Comparison of ENCODE assay signal across 11 cellular contexts in genomic region chr6:109478222-109478805, GRCh38. TPM values are rescaled to one million over a fixed set of nuclear protein-coding genes. Genes with fewer than 3 reads are reported as not detected.
A peak's percentile ranks its signal among the peaks of the same experiment; 100 is the strongest.
DNase-seq lines count a peak whose midpoint lies in the region; ATAC-seq lines count a peak whose summit lies in the region.
"Had no signal": no experiment of that assay in that cellular context is flagged by ENCODE, and none has a peak within 500 bp of the region (broad histone marks: within the 10 kb centered on the region; RNA-seq: fewer than 3 reads in every experiment).

No MANE protein-coding gene starts in this region.

- no peaks in the 10 kb centered on the region for H3K27me3 Mint-ChIP-seq in activated T-cell treated with anti-CD3 and anti-CD28 coated beads, Interleukin-2, amount 50 U/mL, for 4 hours (ENCODE audit: low read depth)
- H3K27me3 Mint-ChIP-seq in T-cell: no peaks in the 10 kb centered on the region
- H3K27me3 Mint-ChIP-seq in stimulated activated memory B cell treated with anti-CD40 and anti-IgM and Interleukin-4, amounts not matched to agents 10 μg/mL and 1 μg/mL and 100 μg/mL, for 72 hours: no peaks in the 10 kb centered on the region

- no peak for DNase-seq in activated T-cell treated with anti-CD3 and anti-CD28 coated beads, Interleukin-2, amount 50 U/mL, for 4 hours
- no peak for DNase-seq in activated T-cell treated with anti-CD3 and anti-CD28 coated beads for 4 hours
- no peak for DNase-seq in T-cell
- DNase-seq in fibroblast of gingiva (ENCODE audit: low read depth): peak; percentile 74
- DNase-seq in C1 segment of cervical spinal cord (lab: John Stamatoyannopoulos, UW): no peak
- no peak for DNase-seq in RPMI8226
- DNase-seq: activated effector memory CD4-positive, alpha-beta T cell treated with anti-CD3 and anti-CD28 coated beads, Interleukin-2, amount 50 U/mL, for 16 hours; AML-193 had no signal

- peak overlapping the region; percentile 85 for H3K4me3 Mint-ChIP-seq in activated T-cell treated with anti-CD3 and anti-CD28 coated beads, Interleukin-2, amount 50 U/mL, for 4 hours
- H3K4me3 Mint-ChIP-seq in T-cell: peak overlapping the region; percentile 77 to 93 (median 89)
- H3K4me3 Mint-ChIP-seq in stimulated activated memory B cell treated with anti-CD40 and anti-IgM and Interleukin-4, amounts not matched to agents 10 μg/mL and 1 μg/mL and 100 μg/mL, for 72 hours: peak overlapping the region; percentile 89

- H3K36me3 Mint-ChIP-seq in activated T-cell treated with anti-CD3 and anti-CD28 coated beads, Interleukin-2, amount 50 U/mL, for 4 hours (ENCODE audit: insufficient read depth): peaks cover 57% of the 10 kb centered on the region
- peaks cover 66% of the 10 kb centered on the region for H3K36me3 Mint-ChIP-seq in T-cell
- H3K36me3 Mint-ChIP-seq in stimulated activated memory B cell treated with anti-CD40 and anti-IgM and Interleukin-4, amounts not matched to agents 10 μg/mL and 1 μg/mL and 100 μg/mL, for 72 hours: peaks cover 60% of the 10 kb centered on the region

- no peaks in the 10 kb centered on the region for H3K9me3 Mint-ChIP-seq in activated T-cell treated with anti-CD3 and anti-CD28 coated beads, Interleukin-2, amount 50 U/mL, for 4 hours
- no peaks in the 10 kb centered on the region for H3K9me3 Mint-ChIP-seq in T-cell
- H3K9me3 Mint-ChIP-seq in stimulated activated memory B cell treated with anti-CD40 and anti-IgM and Interleukin-4, amounts not matched to agents 10 μg/mL and 1 μg/mL and 100 μg/mL, for 72 hours: no peaks in the 10 kb centered on the region

- H3K4me1 Mint-ChIP-seq in activated T-cell treated with anti-CD3 and anti-CD28 coated beads, Interleukin-2, amount 50 U/mL, for 4 hours (ENCODE audit: low read depth): peaks cover 72% of the 10 kb centered on the region
- peaks cover 72 to 78% (median 74%) of the 10 kb centered on the region in 3 donors for H3K4me1 Mint-ChIP-seq in T-cell
- peaks cover 77% of the 10 kb centered on the region for H3K4me1 Mint-ChIP-seq in stimulated activated memory B cell treated with anti-CD40 and anti-IgM and Interleukin-4, amounts not matched to agents 10 μg/mL and 1 μg/mL and 100 μg/mL, for 72 hours

- POLR2A ChIA-PET in T-cell (lab: Charles Lee): interaction anchor here (0.6 to 1.0 kb wide), 5 partner anchors 14 to 2000 kb away, joined by 3 to 6 read pairs (median 3); no protein-coding TSS in a partner anchor

- CTCF ChIA-PET in T-cell (lab: Charles Lee): interaction anchor here (0.6 to 1.5 kb wide), 5 partner anchors 13 to 243 kb away, joined by 3 to 5 read pairs (median 4); partner anchors contain the start of gene MICAL1 (in 1 of the 2)

- H3K27ac Mint-ChIP-seq in T-cell: peak overlapping the region; percentile 86
- peak overlapping the region; percentile 90 for H3K27ac Mint-ChIP-seq in stimulated activated memory B cell treated with anti-CD40 and anti-IgM and Interleukin-4, amounts not matched to agents 10 μg/mL and 1 μg/mL and 100 μg/mL, for 72 hours

- no peak for ATAC-seq in activated T-cell treated with anti-CD3 and anti-CD28 coated beads, Interleukin-2, amount 50 U/mL, for 4 hours
- ATAC-seq in T-cell (replicated peaks in 1 of 4) (no peak), GM21723 (IDR thresholded peaks at IDR 0.05; ENCODE audit: unreplicated experiment) (no peak)
- ATAC-seq in stimulated activated memory B cell treated with anti-CD40 and anti-IgM and Interleukin-4, amounts not matched to agents 10 μg/mL and 1 μg/mL and 100 μg/mL, for 72 hours: no peak
- ATAC-seq: left lobe of liver had no signal

RNA-seq across cellular contexts. Expression of gene ZBTB24, which starts 4.7 kb away (rescaled TPM):
- 10 to 100 TPM; 13.9 to 15.5 (median 14.8) TPM for total RNA-seq in activated T-cell treated with anti-CD3 and anti-CD28 coated beads, Interleukin-2, amount 50 U/mL, for 4 hours
- total RNA-seq in T-cell: 10 to 100 TPM; 14.1 to 21.2 (median 19.5) TPM

RNA-seq across cellular contexts. Expression of gene MICAL1, which starts 22.7 kb away (rescaled TPM):
- total RNA-seq in activated T-cell treated with anti-CD3 and anti-CD28 coated beads, Interleukin-2, amount 50 U/mL, for 4 hours: 10 to 100 TPM in 2 of 3 donors, 1 to 10 TPM in 1; 7.6 to 12.5 (median 12.4) TPM
- 100 to 1,000 TPM in 1 of 5 donors, 10 to 100 TPM in 4; 81.9 to 108 (median 89.5) TPM for total RNA-seq in T-cell

RNA-seq across cellular contexts. Expression of gene SMPD2, which starts 37.8 kb away (rescaled TPM):
- total RNA-seq in activated T-cell treated with anti-CD3 and anti-CD28 coated beads, Interleukin-2, amount 50 U/mL, for 4 hours: 10 to 100 TPM; 12.5 to 19.4 (median 15.6) TPM
- total RNA-seq in T-cell: 10 to 100 TPM; 21.1 to 36.7 (median 23.7) TPM

RNA-seq across cellular contexts. Expression of gene PPIL6, which starts 37.9 kb away (rescaled TPM):
- under 1 TPM; 0.13 to 0.46 (median 0.27) TPM for total RNA-seq in activated T-cell treated with anti-CD3 and anti-CD28 coated beads, Interleukin-2, amount 50 U/mL, for 4 hours
- total RNA-seq in T-cell: 1 to 10 TPM in 1 of 5 donors, under 1 TPM in 4; 0.07 to 1.5 (median 0.38) TPM

Comparison
In these comparisons a context has a peak if more than half of its experiments do, and no peak if none do; other contexts are left out.
1. RNA of gene MICAL1, which starts 22.7 kb away (total RNA-seq): 81.9 to 108 TPM in T-cell; 7.6 to 12.5 TPM in activated T-cell treated with anti-CD3 and anti-CD28 coated beads, Interleukin-2, amount 50 U/mL, for 4 hours; every median in the first group is over 4 times any median in the second.
2. Peak in every context shown above with its lines, with median percentiles within 50 percentile points of each other: H3K4me3 Mint-ChIP-seq.